8 cellular contexts compared by ENCODE assay signal in the genomic region with DNA sequence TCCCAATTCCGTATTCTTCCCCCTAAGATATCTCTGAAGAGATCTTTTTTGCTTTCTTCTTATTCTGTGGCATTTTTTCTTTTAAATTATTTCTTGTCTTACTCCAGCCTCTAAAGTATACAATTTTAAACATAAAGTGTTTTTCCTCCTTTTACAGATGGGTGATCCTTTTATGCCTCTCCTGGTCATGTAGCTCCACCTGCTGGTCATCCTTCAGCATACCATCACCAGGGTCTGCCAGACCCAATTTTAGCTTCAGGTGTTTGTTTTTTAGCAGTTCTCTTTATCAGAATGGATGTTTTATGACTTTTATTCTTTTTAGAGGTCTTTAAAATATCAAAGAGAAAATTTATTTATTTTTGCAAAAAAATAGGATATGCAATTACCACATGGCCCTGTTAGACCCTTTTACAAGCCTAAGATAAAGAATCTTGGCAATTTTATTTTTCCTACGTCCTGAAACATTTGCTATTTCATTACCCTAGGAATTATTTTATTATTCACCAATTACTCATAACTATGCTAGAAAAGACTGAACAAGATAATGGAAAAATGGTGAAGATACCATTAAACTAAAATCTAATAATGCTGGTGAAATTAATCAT. TPM values are rescaled to one million over a fixed set of nuclear protein-coding genes. Genes with fewer than 3 reads are reported as not detected.
A peak's percentile ranks its signal among the peaks of the same experiment; 100 is the strongest.
DNase-seq lines count a peak whose midpoint lies in the region; ATAC-seq, FAIRE-seq and TF ChIP-seq lines count a peak whose summit lies in the region.

No MANE protein-coding gene starts in this region.

- DNase-seq in GF-D8 (lab: John Stamatoyannopoulos, UW) (peak; percentile 47), H4 (ENCODE audit: low spot score) (peak; percentile 67), NB4 (ENCODE audit: low read depth) (peak; percentile 68), GM12878 (ENCODE audit: low read depth, low spot score) (peak; percentile 7), iPS-NIHi7 (ENCODE audit: extremely low spot score) (peak; percentile 59)
- peak; percentile 19 for DNase-seq in T-helper 2 cell treated with Interferon-gamma antibody and Interleukin-4, amounts not matched to agents 5 μg/mL and 100 μg/mL, for 36 hours (ENCODE audit: low spot score)
- DNase-seq in stimulated activated CD4-positive, alpha-beta T cell treated with anti-CD3 and anti-CD28 coated beads, Interleukin-15, amount 100 ng/mL, for 24 hours = peak; percentile 73

- no peaks in the 10 kb centered on the region for H3K79me2 ChIP-seq in GM12878 (ENCODE audit: control insufficient read depth, insufficient read depth, low read length)

- CTCF ChIA-PET in GM12878 (lab: Yijun Ruan, JAX) = interaction anchor here (0.5 to 6.0 kb wide), 42 partner anchors 9 to 1377 kb away, joined by 3 to 77 read pairs (median 4); no protein-coding TSS in a partner anchor

- RAD21 ChIA-PET in GM12878 (lab: Charles Lee; ENCODE audit: unreplicated experiment) = interaction anchor here (0.6 to 2.9 kb wide), 13 partner anchors 17 to 553 kb away, joined by 3 to 23 read pairs (median 5); no protein-coding TSS in a partner anchor

- H3K4me1 ChIP-seq in GM12878 (ENCODE audit: control insufficient read depth, insufficient read depth, low read length) = no peaks in the 10 kb centered on the region

- peaks cover 4% of the 10 kb centered on the region for H3K4me1 Mint-ChIP-seq in T-helper 2 cell treated with Interferon-gamma antibody and Interleukin-4, amounts not matched to agents 5 μg/mL and 100 μg/mL, for 36 hours (ENCODE audit: low read depth)

- FAIRE-seq in GM12878 (lab: Jason Lieb, UNC) = no peak

- TF ChIP-seq CTCF in NB4 (IDR thresholded peaks at IDR 0.05; ENCODE audit: low read depth, low read length) = peak; percentile 76
- peak; percentile 83 to 92 (median 86) for TF ChIP-seq CTCF in GM12878 (IDR thresholded peaks at IDR 0.05 in 2 of 3, conservative IDR thresholded peaks at IDR 0.05 in 1 of 3; ENCODE audit: control insufficient read depth in 2 of 3, extremely low read depth in 1 of 3, insufficient read depth in 1 of 3, low read depth in 3 of 3, low read length in 3 of 3)

- TF ChIP-seq POLR2A in NB4 (IDR thresholded peaks at IDR 0.05; ENCODE audit: extremely low read depth, insufficient read length) = no peak
- no peak for TF ChIP-seq POLR2A in GM12878 (IDR thresholded peaks at IDR 0.05; ENCODE audit: low read depth, low read length)

- H3K4me3 Mint-ChIP-seq in T-helper 2 cell treated with Interferon-gamma antibody and Interleukin-4, amounts not matched to agents 5 μg/mL and 100 μg/mL, for 36 hours = no peak overlapping the region

- in situ Hi-C loops in GM12878 (cut with MboI) = loop anchor here (5.0 kb wide), 2 partner anchors 499 to 549 kb away; no protein-coding TSS in a partner anchor

- no peaks in the 10 kb centered on the region for H4K20me1 ChIP-seq in GM12878 (ENCODE audit: control insufficient read depth, insufficient read depth)

- H3K9ac ChIP-seq in GM12878 (ENCODE audit: control insufficient read depth, insufficient read depth, low read length) = no peak overlapping the region

- peak; percentile 99 for TF ChIP-seq RAD21 in GM12878 (IDR thresholded peaks at IDR 0.05; ENCODE audit: insufficient read depth, low read depth, low read length)

- 95% methylated on average over 2 of the region's 2 CpGs for WGBS in GM12878 (ENCODE audit: insufficient coverage, insufficient replicate concordance, low lambda C conversion rate, missing lambda C conversion rate)

- H3K4me3 ChIP-seq in NB4 (ENCODE audit: low read depth, low read length) (no peak overlapping the region), GM12878 (no peak overlapping the region)

- intact Hi-C loops in GM12878 (cut with micrococcal nuclease; ENCODE audit: unreplicated experiment) = loop anchor here (1.0 to 5.0 kb wide), 7 partner anchors 231 to 1039 kb away; no protein-coding TSS in a partner anchor

- POLR2A ChIA-PET in GM12878 (lab: Charles Lee) = interaction anchor here (0.6 kb wide), 1 partner anchor 127 kb away, joined by 3 read pairs; no protein-coding TSS in a partner anchor

- no TSS peak for BruUV-seq in GM12878 (replicated peaks; lab: Mats Ljungman, UMichigan)

- H3K36me3 Mint-ChIP-seq in T-helper 2 cell treated with Interferon-gamma antibody and Interleukin-4, amounts not matched to agents 5 μg/mL and 100 μg/mL, for 36 hours (ENCODE audit: low read depth) = no peaks in the 10 kb centered on the region

- no peaks in the 10 kb centered on the region for H3K9me3 Mint-ChIP-seq in T-helper 2 cell treated with Interferon-gamma antibody and Interleukin-4, amounts not matched to agents 5 μg/mL and 100 μg/mL, for 36 hours

- H3K27me3 ChIP-seq in GM12878 (replicated peaks in 1 of 2; ENCODE audit: control insufficient read depth in 2 of 2, insufficient read depth in 2 of 2, low read length in 1 of 2) = no peaks in the 10 kb centered on the region

- H3K27ac ChIP-seq in GM12878 (ENCODE audit: control insufficient read depth, insufficient read depth) = no peak overlapping the region

- no peaks in the 10 kb centered on the region for H3K9me3 ChIP-seq in GM12878 (replicated peaks; ENCODE audit: control insufficient read depth, insufficient read depth, low read length)

- TF ChIP-seq EP300 in GM12878 (IDR thresholded peaks at IDR 0.05; ENCODE audit: borderline replicate concordance in 1 of 2, control insufficient read depth in 1 of 2, low read depth in 2 of 2, low read length in 2 of 2) = no peak

- H3K4me2 ChIP-seq in GM12878 (ENCODE audit: control insufficient read depth, insufficient read depth) = no peak overlapping the region

- ATAC-seq in GM12878 (peak; percentile 87), HG03097 (IDR thresholded peaks at IDR 0.05; ENCODE audit: low FRiP score, unreplicated experiment) (no peak)

- no peaks in the 10 kb centered on the region for H3K27me3 Mint-ChIP-seq in T-helper 2 cell treated with Interferon-gamma antibody and Interleukin-4, amounts not matched to agents 5 μg/mL and 100 μg/mL, for 36 hours (ENCODE audit: low read depth)

- H3K27ac Mint-ChIP-seq in T-helper 2 cell treated with Interferon-gamma antibody and Interleukin-4, amounts not matched to agents 5 μg/mL and 100 μg/mL, for 36 hours = no peak overlapping the region

- H3K36me3 ChIP-seq in GM12878 (ENCODE audit: control insufficient read depth in 2 of 2, insufficient read depth in 2 of 2, low read length in 1 of 2) = no peaks in the 10 kb centered on the region; a peak in 1 of 4 replicates

- H2AFZ ChIP-seq in GM12878 (ENCODE audit: control insufficient read depth, low read depth, low read length) = no peak overlapping the region

- SMC1A ChIA-PET in GM12878 (lab: Charles Lee; ENCODE audit: uncharacterized antibody, unreplicated experiment) = interaction anchor here (0.6 to 5.8 kb wide), 23 partner anchors 9 to 1323 kb away, joined by 3 to 59 read pairs (median 4); no protein-coding TSS in a partner anchor

TF ChIP-seq in GM12878, 131 proteins besides CTCF, POLR2A, EP300 and RAD21 (continues in another document):
- no peak for TF ChIP-seq ZSCAN29 (IDR thresholded peaks at IDR 0.05)
- no peak for TF ChIP-seq HDAC6 (IDR thresholded peaks at IDR 0.05; ENCODE audit: unreplicated experiment)
- no peak for TF ChIP-seq STAT3 (IDR thresholded peaks at IDR 0.05; ENCODE audit: low read depth, low read length)
- TF ChIP-seq SMC3 (IDR thresholded peaks at IDR 0.05; ENCODE audit: borderline replicate concordance, low read length) = peak; percentile 88
- no peak for TF ChIP-seq STAT1 (conservative IDR thresholded peaks at IDR 0.05)
- TF ChIP-seq YY1 (IDR thresholded peaks at IDR 0.05; ENCODE audit: low read depth, low read length) = peak; percentile 44; the same call in 1 of the 2 replicates
- TF ChIP-seq IRF4 (IDR thresholded peaks at IDR 0.05; ENCODE audit: low read depth, low read length) = no peak

RNA-seq across cellular contexts. Expression of a gene that starts 55.4 kb away (rescaled TPM):
- total RNA-seq in H4 (2014; rRNA removed; shearing (Covaris generic)) = 27.3 and 28.8 TPM in 2 replicates
- 180 and 206 TPM in 2 replicates for total RNA-seq in GM12878 (2013; cell fraction: nucleolus; rRNA removed)
- 17.7 and 21.9 TPM in 2 replicates for total RNA-seq in GM12878 (2014; rRNA removed)
- total RNA-seq in GM12878 (2014; rRNA removed; fragmentation: Illumina TruSeq; extraction: Trizol) = 20.0 and 23.4 TPM in 2 replicates
- 19.7 and 22.5 TPM in 2 replicates for total RNA-seq in GM12878 (2021)
- 5.0 TPM for polyA plus RNA-seq in GM12878 (2011; ENCODE audit: low read depth)
- polyA plus RNA-seq in GM12878 (2011; rRNA removed) = 25.4 and 36.0 TPM in 2 replicates
- polyA plus RNA-seq in GM12878 (2011; cell fraction: cytosol; rRNA removed) = 5.4 and 8.0 TPM in 2 replicates
- polyA plus RNA-seq in GM12878 (2011; cell fraction: nucleus; rRNA removed) = 11.5 and 14.3 TPM in 2 replicates
- 6.3 and 8.1 TPM in 2 replicates for polyA plus RNA-seq in GM12878 (2012)
- 10.0 and 11.2 TPM in 2 replicates for polyA plus RNA-seq in GM12878 (2014; fragmentation: Illumina TruSeq; extraction: Trizol)
- polyA plus RNA-seq in GM12878 (2014; fragmentation: Nextera tagmentation; extraction: Ambion mirVana) = 10 to 100 TPM in 1 of 2 experiments, 1 to 10 TPM in 1; 6.9 to 12.3 TPM
- polyA plus RNA-seq in GM12878 (2014; rRNA removed) = 7.7 and 8.0 TPM in 2 replicates
- 10 to 100 TPM; 22.6 to 23.3 TPM for polyA plus RNA-seq in GM12878 (2016; fragmentation: Nextera tagmentation; extraction: Ambion mirVana)
- 65.1 and 93.8 TPM in 2 replicates for polyA minus RNA-seq in GM12878 (2011; rRNA and poly(A)+ RNA removed)
- 9.5 and 11.6 TPM in 2 replicates for polyA minus RNA-seq in GM12878 (2011; cell fraction: cytosol; rRNA and poly(A)+ RNA removed)
- polyA minus RNA-seq in GM12878 (2011; cell fraction: nucleus; rRNA and poly(A)+ RNA removed) = 46.2 and 87.0 TPM in 2 replicates

RNA-seq across cellular contexts. Expression of a gene that starts 55.6 kb away (rescaled TPM):
- 19.4 and 19.7 TPM in 2 replicates for total RNA-seq in H4 (2014; rRNA removed; shearing (Covaris generic))
- total RNA-seq in GM12878 (2013; cell fraction: nucleolus; rRNA removed) = 177 and 180 TPM in 2 replicates
- total RNA-seq in GM12878 (2014; rRNA removed) (23.4 and 26.1 TPM in 2 replicates), GM12878 (2014; rRNA removed; fragmentation: Illumina TruSeq; extraction: Trizol) (23.6 and 28.6 TPM in 2 replicates), GM12878 (2021) (20.3 and 21.3 TPM in 2 replicates)
- polyA plus RNA-seq in GM12878 (2011; ENCODE audit: low read depth) = 4.8 TPM
- polyA plus RNA-seq in GM12878 (2011; rRNA removed) (20.4 and 25.2 TPM in 2 replicates), GM12878 (2014; fragmentation: Illumina TruSeq; extraction: Trizol) (17.2 and 21.0 TPM in 2 replicates), GM12878 (2014; fragmentation: Nextera tagmentation; extraction: Ambion mirVana) (1 to 10 TPM; 3.1 to 3.4 TPM), GM12878 (2014; rRNA removed) (11.2 and 11.8 TPM in 2 replicates), GM12878 (2016; fragmentation: Nextera tagmentation; extraction: Ambion mirVana) (10 to 100 TPM; 10.4 to 11.7 TPM)
- 6.6 and 7.7 TPM in 2 replicates for polyA plus RNA-seq in GM12878 (2011; cell fraction: cytosol; rRNA removed)
- 51.0 and 53.4 TPM in 2 replicates for polyA plus RNA-seq in GM12878 (2011; cell fraction: nucleus; rRNA removed)
- polyA plus RNA-seq in GM12878 (2012) = 6.5 and 11.8 TPM in 2 replicates
- 82.0 and 127 TPM in 2 replicates for polyA minus RNA-seq in GM12878 (2011; rRNA and poly(A)+ RNA removed)
- 12.0 and 16.3 TPM in 2 replicates for polyA minus RNA-seq in GM12878 (2011; cell fraction: cytosol; rRNA and poly(A)+ RNA removed)
- polyA minus RNA-seq in GM12878 (2011; cell fraction: nucleus; rRNA and poly(A)+ RNA removed) = 126 and 138 TPM in 2 replicates

Comparison
In these comparisons a context has a peak if more than half of its experiments do, and no peak if none do; other contexts are left out.
1. DNase-seq: peak in every context shown above with its lines; median percentile 73 in stimulated activated CD4-positive, alpha-beta T cell treated with anti-CD3 and anti-CD28 coated beads, Interleukin-15, amount 100 ng/mL, for 24 hours; 68 in NB4; 67 in H4; 59 in iPS-NIHi7; 47 in GF-D8; 19 in T-helper 2 cell treated with Interferon-gamma antibody and Interleukin-4, amounts not matched to agents 5 μg/mL and 100 μg/mL, for 36 hours; 7 in GM12878.